Comparison of ENCODE assay signal across 24 cellular contexts in the genomic region with DNA sequence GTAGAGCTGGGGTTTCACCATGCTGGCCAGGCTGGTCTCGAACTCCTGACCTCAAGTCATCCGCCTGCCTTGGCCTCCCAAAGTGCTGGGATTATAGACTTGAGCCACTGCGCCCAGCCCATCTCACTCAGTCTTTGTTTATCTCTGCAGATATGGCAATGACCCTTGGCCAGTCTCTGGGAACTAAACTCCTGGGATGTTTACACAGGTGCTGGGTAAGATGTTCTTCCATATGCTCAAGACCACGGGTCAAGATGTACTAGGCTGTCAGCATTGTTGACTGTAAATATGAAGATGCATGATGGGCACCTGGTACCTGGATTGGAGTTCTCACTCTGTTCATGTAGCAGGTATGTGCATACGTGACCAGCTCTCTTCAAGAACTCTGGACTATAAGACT.
"Had no signal": no experiment of that assay in that cellular context is flagged by ENCODE, and none has a peak within 500 bp of the region (broad histone marks: within the 10 kb centered on the region; RNA-seq: fewer than 3 reads in every experiment).

No MANE protein-coding gene starts in this region.

- ATAC-seq: foreskin keratinocyte; gastroesophageal sphincter; heart left ventricle; left cardiac atrium; left lung; left ventricle myocardium superior; lower lobe of right lung; naive thymus-derived CD4-positive, alpha-beta T cell had no signal

- H3K36me3 Mint-ChIP-seq: mesothelial cell of epicardium had no signal

- H3K4me1 ChIP-seq: esophagus muscularis mucosa, foreskin keratinocyte, gastroesophageal sphincter, heart left ventricle, left lung, lower lobe of right lung had no signal

- H3K36me3 ChIP-seq: esophagus muscularis mucosa, gastroesophageal sphincter, heart left ventricle, left lung, lower lobe of right lung had no signal

- H3K27ac Mint-ChIP-seq: immature natural killer cell; mesothelial cell of epicardium; naive thymus-derived CD4-positive, alpha-beta T cell had no signal

- H3K4me3 Mint-ChIP-seq: immature natural killer cell; mesothelial cell of epicardium; naive thymus-derived CD4-positive, alpha-beta T cell had no signal

- H3K4me3 ChIP-seq: coronary artery, dorsolateral prefrontal cortex, esophagus muscularis mucosa, gastroesophageal sphincter, heart left ventricle, hepatocyte, left lung, lower lobe of right lung had no signal

- DNase-seq: dermis blood vessel endothelial cell; dorsolateral prefrontal cortex; effector CD4-positive, alpha-beta T cell; effector memory CD4-positive, alpha-beta T cell; foreskin keratinocyte; heart left ventricle; hypothalamus; immature natural killer cell; left cardiac atrium; left lung; left ventricle myocardium superior; lower lobe of right lung; mesenchymal stem cell; naive thymus-derived CD4-positive, alpha-beta T cell had no signal

- H3K4me1 Mint-ChIP-seq: immature natural killer cell, mesothelial cell of epicardium had no signal

- H3K27me3 ChIP-seq: dorsolateral prefrontal cortex, foreskin keratinocyte, heart left ventricle, hepatocyte, left lung had no signal

- H3K27ac ChIP-seq: coronary artery, dorsolateral prefrontal cortex, esophagus muscularis mucosa, foreskin keratinocyte, gastroesophageal sphincter, heart left ventricle, hepatocyte, left lung, lower lobe of right lung had no signal

- FAIRE-seq: colon, endothelial cell of umbilical vein, frontal cortex, islet of Langerhans, keratinocyte had no signal
